In the genomic region with DNA sequence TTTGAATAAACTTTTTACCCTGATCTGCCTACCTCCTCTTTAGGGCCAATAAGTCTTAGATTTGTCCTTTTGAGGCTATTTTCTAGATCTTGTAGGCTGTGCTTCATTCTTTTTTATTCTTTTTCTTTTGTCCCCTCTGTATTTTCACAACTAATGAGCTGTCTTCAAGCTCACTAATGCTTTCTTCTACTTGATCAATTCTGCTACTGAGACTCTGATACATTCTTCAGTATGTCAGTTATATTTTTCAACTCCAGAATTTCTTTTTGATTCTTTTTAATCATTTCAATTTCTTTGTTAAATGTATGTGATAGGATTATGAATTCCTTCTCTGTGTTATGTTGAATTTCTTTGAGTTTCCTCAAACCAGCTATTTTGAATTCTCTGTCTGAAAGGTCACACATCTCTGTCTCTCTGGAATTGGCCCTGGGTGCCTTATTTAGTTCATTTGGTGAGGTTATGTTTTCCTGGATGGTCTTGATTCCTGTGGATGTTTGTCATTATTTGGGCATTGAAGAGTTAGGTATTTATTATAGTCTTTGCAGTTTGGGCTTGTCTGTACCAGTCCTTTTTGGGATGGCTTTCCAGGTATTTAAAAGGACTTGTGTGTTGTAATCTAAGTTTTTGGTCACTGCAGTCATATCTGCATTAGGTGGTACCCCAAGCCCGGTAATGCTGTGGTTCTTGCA, we compare ENCODE assay signal across 34 cellular contexts.
"Had no signal": no experiment of that assay in that cellular context is flagged by ENCODE, and none has a peak within 500 bp of the region (broad histone marks: within the 10 kb centered on the region; RNA-seq: fewer than 3 reads in every experiment).

No MANE protein-coding gene starts in this region.

- H3K4me1 ChIP-seq: adrenal gland, ascending aorta, body of pancreas, breast epithelium had no signal

- DNase-seq: activated effector memory CD4-positive, alpha-beta T cell treated with anti-CD3 and anti-CD28 coated beads, Interleukin-2, amount 50 U/mL, for 16 hours; activated effector memory CD4-positive, alpha-beta T cell treated with Interleukin-2 at 50 U/mL for 16 hours; activated gamma-delta T cell; activated gamma-delta T cell treated with Interleukin-2 at 50 U/mL for 16 hours; activated naive CD4-positive, alpha-beta T cell; activated naive CD4-positive, alpha-beta T cell treated with anti-CD3 and anti-CD28 coated beads for 36 hours; activated naive CD4-positive, alpha-beta T cell treated with anti-CD3 and anti-CD28 coated beads, Interleukin-2, amount 10 ng/mL, durations not matched to agents 7 days and 5 days; activated naive CD4-positive, alpha-beta T cell treated with anti-CD3 and anti-CD28 coated beads, Interleukin-2, amount 50 U/mL, for 16 hours; activated naive CD8-positive, alpha-beta T cell treated with anti-CD3 and anti-CD28 coated beads for 36 hours; activated naive CD8-positive, alpha-beta T cell treated with anti-CD3 and anti-CD28 coated beads, Interleukin-2, amount 10 ng/mL, durations not matched to agents 7 days and 5 days; activated naive CD8-positive, alpha-beta T cell treated with anti-CD3 and anti-CD28 coated beads, Interleukin-2, amount 50 U/mL, for 24 hours; activated T-cell treated with anti-CD3 and anti-CD28 coated beads for 4 hours; activated T-cell treated with anti-CD3 and anti-CD28 coated beads, Interleukin-2, amount 50 U/mL, for 1 hour; activated T-cell treated with anti-CD3 and anti-CD28 coated beads, Interleukin-2, amount 50 U/mL, for 24 hours; activated T-cell treated with anti-CD3 and anti-CD28 coated beads, Interleukin-2, amount 50 U/mL, for 4 hours; activated T-cell treated with anti-CD3 and anti-CD28 coated beads, Interleukin-2, amount 50 U/mL, for 48 hours; activated T-cell treated with anti-CD3 and anti-CD28 coated beads, Interleukin-2, amount 50 U/mL, for 72 hours; adrenal gland; amniotic stem cell; amygdala; anterior cingulate cortex; aorta; body of pancreas; brain microvascular endothelial cell; caudate nucleus; central memory CD4-positive, alpha-beta T cell; cerebellar nuclear complex had no signal

- H3K27me3 ChIP-seq: adrenal gland, ascending aorta, body of pancreas, brain microvascular endothelial cell, breast epithelium, cardiac muscle cell had no signal

- H3K9me3 ChIP-seq: body of pancreas, breast epithelium had no signal

- H3K36me3 ChIP-seq: adrenal gland, ascending aorta, brain microvascular endothelial cell, breast epithelium, cardiac muscle cell had no signal

- H3K4me3 ChIP-seq: adrenal gland, ascending aorta, body of pancreas, breast epithelium, cardiac muscle cell had no signal

- FAIRE-seq: astrocyte, bronchial epithelial cell had no signal

- ATAC-seq: activated naive CD4-positive, alpha-beta T cell treated with anti-CD3 and anti-CD28 coated beads, Interleukin-2, amount 50 U/mL, for 72 hours; activated naive CD8-positive, alpha-beta T cell treated with anti-CD3 and anti-CD28 coated beads, Interleukin-2, amount 50 U/mL, for 24 hours; activated T-cell treated with anti-CD3 and anti-CD28 coated beads, Interleukin-2, amount 50 U/mL, for 4 hours; activated T-cell treated with anti-CD3 and anti-CD28 coated beads, Interleukin-2, amount 50 U/mL, for 72 hours; activated T-helper 17 cell treated with anti-CD3 and anti-CD28 coated beads, Interleukin-2, amount 50 U/mL, for 72 hours; body of pancreas had no signal

- H3K27ac ChIP-seq: adrenal gland, ascending aorta, body of pancreas, brain microvascular endothelial cell, breast epithelium, cardiac muscle cell had no signal
